ENCODE assay signal across 19 cellular contexts in genomic region chr1:26322042-26322331, GRCh38. TPM values are rescaled to one million over a fixed set of nuclear protein-coding genes. Genes with fewer than 3 reads are reported as not detected.
DNase-seq lines count a peak whose midpoint lies in the region; ATAC-seq lines count a peak whose summit lies in the region.
"Had no signal": no experiment of that assay in that cellular context is flagged by ENCODE, and none has a peak within 500 bp of the region (broad histone marks: within the 10 kb centered on the region; RNA-seq: fewer than 3 reads in every experiment).

No MANE protein-coding gene starts in this region.

- H3K4me3 Mint-ChIP-seq in activated CD4-positive, alpha-beta T cell treated with anti-CD3 and anti-CD28 coated beads for 36 hours, result no peak overlapping the region
- H3K4me3 Mint-ChIP-seq in activated CD8-positive, alpha-beta T cell treated with anti-CD3 and anti-CD28 coated beads, Interleukin-2, amount 10 ng/mL, durations not matched to agents 7 days and 5 days, result no peak overlapping the region

- H3K79me1 ChIP-seq in neuronal stem cell (ENCODE audit: low read depth, low read length), result no peaks in the 10 kb centered on the region

- no CpG with 5 or more reads among the region's 10 CpGs for WGBS in neuronal stem cell (ENCODE audit: extremely low coverage in 2 of 2, insufficient read length in 2 of 2, insufficient replicate concordance in 1 of 2), 2 donors

- H2AFZ ChIP-seq in neuronal stem cell (ENCODE audit: low read length), result peak overlapping the region; percentile 65

- no peaks in the 10 kb centered on the region for H3K9me3 Mint-ChIP-seq in activated CD4-positive, alpha-beta T cell treated with anti-CD3 and anti-CD28 coated beads for 36 hours (ENCODE audit: low read depth)
- no peaks in the 10 kb centered on the region for H3K9me3 Mint-ChIP-seq in activated CD8-positive, alpha-beta T cell treated with anti-CD3 and anti-CD28 coated beads, Interleukin-2, amount 10 ng/mL, durations not matched to agents 7 days and 5 days (ENCODE audit: insufficient read depth)

- H4K91ac ChIP-seq in neuronal stem cell (ENCODE audit: low read depth, low read length, poor library complexity), result no peak overlapping the region

- no peak overlapping the region for H2BK15ac ChIP-seq in neuronal stem cell (ENCODE audit: low read length)

- peak overlapping the region; percentile 39 for H2AK5ac ChIP-seq in neuronal stem cell (ENCODE audit: low read depth, low read length)

- peak overlapping the region; percentile 96 for H3K27ac Mint-ChIP-seq in activated CD4-positive, alpha-beta T cell treated with anti-CD3 and anti-CD28 coated beads for 36 hours
- H3K27ac Mint-ChIP-seq in activated CD8-positive, alpha-beta T cell treated with anti-CD3 and anti-CD28 coated beads, Interleukin-2, amount 10 ng/mL, durations not matched to agents 7 days and 5 days, result peak overlapping the region; percentile 48

- no peak overlapping the region for H4K8ac ChIP-seq in neuronal stem cell (ENCODE audit: low read depth, low read length)

- H3K9me3 ChIP-seq in neuronal stem cell (replicated peaks in 1 of 2; ENCODE audit: control insufficient read depth in 2 of 2, insufficient read depth in 1 of 2, low read depth in 1 of 2, low read length in 2 of 2), result no peaks in the 10 kb centered on the region
- H3K9me3 ChIP-seq: pancreas, SJCRH30, upper lobe of left lung had no signal

- peaks cover 20% of the 10 kb centered on the region for H3K36me3 ChIP-seq in H7 (replicated peaks; ENCODE audit: control insufficient read depth, insufficient read depth, low read length)
- peaks cover 0 to 16% of the 10 kb centered on the region in 2 donors for H3K36me3 ChIP-seq in neuronal stem cell (replicated peaks in 1 of 2; ENCODE audit: control insufficient read depth in 2 of 2, insufficient read depth in 2 of 2, low read length in 2 of 2)
- H3K36me3 ChIP-seq: pancreas, SJCRH30, upper lobe of left lung had no signal

- H3K14ac ChIP-seq in neuronal stem cell (ENCODE audit: low read length), result no peak overlapping the region

- intact Hi-C loops in activated CD4-positive, alpha-beta T cell treated with anti-CD3 and anti-CD28 coated beads for 36 hours (cut with DNase I, micrococcal nuclease), result loop anchor here in 1 of 2 experiments (5.0 kb wide), 1 partner anchor 70 kb away; no protein-coding TSS in a partner anchor

- DNase-seq in activated CD4-positive, alpha-beta T cell treated with anti-CD3 and anti-CD28 coated beads for 36 hours, result no peak
- DNase-seq in activated CD4-positive, alpha-beta T cell treated with anti-CD3 and anti-CD28 coated beads, Interleukin-2, amount 50 U/mL, for 48 hours, result no peak
- DNase-seq in H7 (peak; percentile 61), neuronal stem cell (ENCODE audit: low spot score) (no peak), NCI-H345 treated with DMSO at 0.1 percent for 48 hours (lab: John Stamatoyannopoulos, UW; ENCODE audit: unreplicated experiment) (no peak), 8988T (no peak)
- no peak for DNase-seq in activated CD8-positive, alpha-beta T cell treated with anti-CD3 and anti-CD28 coated beads, Interleukin-2, amount 10 ng/mL, durations not matched to agents 7 days and 5 days
- DNase-seq: NCI-H187 treated with DMSO at 0.1 percent for 48 hours had no signal

- H2BK5ac ChIP-seq in neuronal stem cell (ENCODE audit: low read length), result no peak overlapping the region

- POLR2A ChIA-PET in activated CD4-positive, alpha-beta T cell treated with anti-CD3 and anti-CD28 coated beads for 36 hours (lab: Charles Lee), result interaction anchor here (1.0 to 1.3 kb wide), 2 partner anchors 37 to 39 kb away, joined by 3 to 8 read pairs; no protein-coding TSS in a partner anchor
- POLR2A ChIA-PET in activated CD8-positive, alpha-beta T cell treated with anti-CD3 and anti-CD28 coated beads, Interleukin-2, amount 10 ng/mL, durations not matched to agents 7 days and 5 days (lab: Charles Lee), result interaction anchor here (0.7 to 10.8 kb wide), 4 partner anchors 14 to 53 kb away, joined by 3 to 409 read pairs (median 3); partner anchors contain the start of gene SH3BGRL3

- H2BK12ac ChIP-seq in neuronal stem cell (ENCODE audit: low read length), result peak overlapping the region; percentile 80

- H3K18ac ChIP-seq in neuronal stem cell (ENCODE audit: low read length), result peak overlapping the region; percentile 42

- H3K9ac ChIP-seq in neuronal stem cell (ENCODE audit: low read depth, low read length, poor library complexity), result no peak overlapping the region

- no peak overlapping the region for H3K4ac ChIP-seq in neuronal stem cell (ENCODE audit: low read length)

- no peak overlapping the region for H3K4me3 ChIP-seq in H7 (ENCODE audit: insufficient read depth, low read depth, low read length)
- no peak overlapping the region for H3K4me3 ChIP-seq in neuronal stem cell (ENCODE audit: low read length in 2 of 2)
- H3K4me3 ChIP-seq: pancreas, SJCRH30, upper lobe of left lung had no signal

- no peaks in the 10 kb centered on the region for H3K27me3 Mint-ChIP-seq in activated CD4-positive, alpha-beta T cell treated with anti-CD3 and anti-CD28 coated beads for 36 hours
- H3K27me3 Mint-ChIP-seq in activated CD8-positive, alpha-beta T cell treated with anti-CD3 and anti-CD28 coated beads, Interleukin-2, amount 10 ng/mL, durations not matched to agents 7 days and 5 days (ENCODE audit: low read depth), result no peaks in the 10 kb centered on the region

- no peak overlapping the region for H3K4me2 ChIP-seq in neuronal stem cell (ENCODE audit: insufficient read depth, low read length, poor library complexity, severe bottlenecking)

- no peak overlapping the region for H3K27ac ChIP-seq in neuronal stem cell (replicated peaks; ENCODE audit: low read length)
- H3K27ac ChIP-seq: 22Rv1, pancreas, SJCRH30 had no signal

- H3K4me1 ChIP-seq in neuronal stem cell (ENCODE audit: control insufficient read depth in 2 of 2, insufficient read depth in 1 of 2, low read depth in 1 of 2, low read length in 2 of 2), result peaks cover 5 to 9% of the 10 kb centered on the region in 2 donors
- H3K4me1 ChIP-seq: pancreas, SJCRH30 had no signal

- H3K23ac ChIP-seq in neuronal stem cell (ENCODE audit: low read depth, low read length, poor library complexity), result peak overlapping the region; percentile 51

- ATAC-seq in activated CD4-positive, alpha-beta T cell treated with anti-CD3 and anti-CD28 coated beads for 36 hours, result no peak
- no peak for ATAC-seq in activated CD8-positive, alpha-beta T cell treated with anti-CD3 and anti-CD28 coated beads, Interleukin-2, amount 10 ng/mL, durations not matched to agents 7 days and 5 days
- no peak for ATAC-seq in HG02852 (IDR thresholded peaks at IDR 0.05; ENCODE audit: unreplicated experiment)

- CTCF ChIA-PET in activated CD4-positive, alpha-beta T cell treated with anti-CD3 and anti-CD28 coated beads for 36 hours (lab: Charles Lee), result interaction anchor here (0.6 to 12.7 kb wide), 26 partner anchors 12 to 504 kb away, joined by 3 to 399 read pairs (median 4); partner anchors contain the start of genes CATSPER4, CEP85, SH3BGRL3 and UBXN11
- CTCF ChIA-PET in activated CD8-positive, alpha-beta T cell treated with anti-CD3 and anti-CD28 coated beads, Interleukin-2, amount 10 ng/mL, durations not matched to agents 7 days and 5 days (lab: Charles Lee), result interaction anchor here (0.6 to 11.5 kb wide), 40 partner anchors 9 to 199 kb away, joined by 3 to 591 read pairs (median 4); partner anchors contain the start of genes CEP85, SH3BGRL3, UBXN11 and ZNF593

- H3K27me3 ChIP-seq in H7 (ENCODE audit: control insufficient read depth, insufficient read depth, low read length) (no peaks in the 10 kb centered on the region), neuronal stem cell (ENCODE audit: control insufficient read depth in 3 of 3, insufficient read depth in 3 of 3, low read depth in 1 of 3, low read length in 3 of 3) (no peaks in the 10 kb centered on the region)
- H3K27me3 ChIP-seq: pancreas, upper lobe of left lung had no signal

- peaks cover 31% of the 10 kb centered on the region for H3K36me3 Mint-ChIP-seq in activated CD4-positive, alpha-beta T cell treated with anti-CD3 and anti-CD28 coated beads for 36 hours (ENCODE audit: low read depth)
- peaks cover 78% of the 10 kb centered on the region for H3K36me3 Mint-ChIP-seq in activated CD8-positive, alpha-beta T cell treated with anti-CD3 and anti-CD28 coated beads, Interleukin-2, amount 10 ng/mL, durations not matched to agents 7 days and 5 days (ENCODE audit: low read depth)

- H3K4me1 Mint-ChIP-seq in activated CD4-positive, alpha-beta T cell treated with anti-CD3 and anti-CD28 coated beads for 36 hours, result peaks cover 45% of the 10 kb centered on the region
- peaks cover 44% of the 10 kb centered on the region for H3K4me1 Mint-ChIP-seq in activated CD8-positive, alpha-beta T cell treated with anti-CD3 and anti-CD28 coated beads, Interleukin-2, amount 10 ng/mL, durations not matched to agents 7 days and 5 days (ENCODE audit: low read depth)

- no peak overlapping the region for H2BK120ac ChIP-seq in neuronal stem cell (ENCODE audit: low read depth, low read length)

RNA-seq across cellular contexts. Expression of gene CD52, which starts 4.2 kb away (rescaled TPM):
- 100 to 1,000 TPM; 216 to 217 TPM for total RNA-seq in activated CD4-positive, alpha-beta T cell treated with anti-CD3 and anti-CD28 coated beads for 36 hours
- total RNA-seq in H7 (2014; rRNA removed; shearing (Covaris generic)), result 5.1 and 8.3 TPM in 2 replicates
- 1,000 to 10,000 TPM; 1,112 to 1,180 TPM for total RNA-seq in activated CD8-positive, alpha-beta T cell treated with anti-CD3 and anti-CD28 coated beads, Interleukin-2, amount 10 ng/mL, durations not matched to agents 7 days and 5 days
- polyA plus RNA-seq in neuronal stem cell (2013, experiment 1 of 2), result 2.2 TPM
- polyA plus RNA-seq in neuronal stem cell (2013, experiment 2 of 2), result 1.7 TPM
- total RNA-seq: dermis blood vessel endothelial cell, endothelial cell of umbilical vein, mammary epithelial cell, myocyte, SJCRH30 had no signal
- polyA plus RNA-seq: endothelial cell of umbilical vein had no signal

RNA-seq across cellular contexts. Expression of gene UBXN11, which starts 15.6 kb away (rescaled TPM):
- 10 to 100 TPM; 19.4 to 22.2 TPM for total RNA-seq in activated CD4-positive, alpha-beta T cell treated with anti-CD3 and anti-CD28 coated beads for 36 hours
- total RNA-seq in H7 (2014; rRNA removed; shearing (Covaris generic)), result 13.4 and 14.6 TPM in 2 replicates
- total RNA-seq in activated CD8-positive, alpha-beta T cell treated with anti-CD3 and anti-CD28 coated beads, Interleukin-2, amount 10 ng/mL, durations not matched to agents 7 days and 5 days, result 10 to 100 TPM; 34.4 to 40.9 TPM
- polyA plus RNA-seq in neuronal stem cell (2013, experiment 1 of 2), result 14.9 TPM
- 13.6 TPM for polyA plus RNA-seq in neuronal stem cell (2013, experiment 2 of 2)

RNA-seq across cellular contexts. Expression of gene CRYBG2, which starts 31.9 kb away (rescaled TPM):
- total RNA-seq in activated CD4-positive, alpha-beta T cell treated with anti-CD3 and anti-CD28 coated beads for 36 hours, result 1 to 10 TPM; 1.5 to 1.6 TPM
- 7.9 and 8.7 TPM in 2 replicates for total RNA-seq in H7 (2014; rRNA removed; shearing (Covaris generic))
- 1 to 10 TPM; 7.6 to 8.7 TPM for total RNA-seq in activated CD8-positive, alpha-beta T cell treated with anti-CD3 and anti-CD28 coated beads, Interleukin-2, amount 10 ng/mL, durations not matched to agents 7 days and 5 days
- polyA plus RNA-seq in neuronal stem cell (2013, experiment 1 of 2), result 7.8 TPM
- 9.1 TPM for polyA plus RNA-seq in neuronal stem cell (2013, experiment 2 of 2)
- total RNA-seq: cardiac septum, dermis blood vessel endothelial cell, endothelial cell of umbilical vein, myocyte, SJCRH30 had no signal
- polyA plus RNA-seq: endothelial cell of umbilical vein had no signal

RNA-seq across cellular contexts. Expression of gene SH3BGRL3, which starts 42.1 kb away (rescaled TPM):
- 100 to 1,000 TPM; 267 to 381 TPM for total RNA-seq in activated CD4-positive, alpha-beta T cell treated with anti-CD3 and anti-CD28 coated beads for 36 hours
- total RNA-seq in H7 (2014; rRNA removed; shearing (Covaris generic)), result 40.8 and 56.7 TPM in 2 replicates
- 100 to 1,000 TPM; 795 to 814 TPM for total RNA-seq in activated CD8-positive, alpha-beta T cell treated with anti-CD3 and anti-CD28 coated beads, Interleukin-2, amount 10 ng/mL, durations not matched to agents 7 days and 5 days
- polyA plus RNA-seq in neuronal stem cell (2013, experiment 1 of 2), result 112 TPM
- 106 TPM for polyA plus RNA-seq in neuronal stem cell (2013, experiment 2 of 2)

RNA-seq across cellular contexts. Expression of gene ZNF683, which starts 50.6 kb away (rescaled TPM):
- not detected for total RNA-seq in activated CD4-positive, alpha-beta T cell treated with anti-CD3 and anti-CD28 coated beads for 36 hours
- total RNA-seq in H7 (2014; rRNA removed; shearing (Covaris generic)), result not detected in 2 replicates
- 10 to 100 TPM; 24.0 to 26.6 TPM for total RNA-seq in activated CD8-positive, alpha-beta T cell treated with anti-CD3 and anti-CD28 coated beads, Interleukin-2, amount 10 ng/mL, durations not matched to agents 7 days and 5 days
- not detected for polyA plus RNA-seq in neuronal stem cell (2013, experiment 1 of 2)
- polyA plus RNA-seq in neuronal stem cell (2013, experiment 2 of 2), result not detected
- total RNA-seq: cardiac septum, dermis blood vessel endothelial cell, endothelial cell of umbilical vein, HT-29, mammary epithelial cell, myocyte, SJCRH30 had no signal
- polyA plus RNA-seq: endothelial cell of umbilical vein, mammary epithelial cell had no signal

Comparison
In these comparisons a context has a peak if more than half of its experiments do, and no peak if none do; other contexts are left out.
1. RNA of gene CD52, which starts 4.2 kb away (total RNA-seq): 1,112 to 1,180 TPM in activated CD8-positive, alpha-beta T cell treated with anti-CD3 and anti-CD28 coated beads, Interleukin-2, amount 10 ng/mL, durations not matched to agents 7 days and 5 days and 216 to 217 TPM in activated CD4-positive, alpha-beta T cell treated with anti-CD3 and anti-CD28 coated beads for 36 hours; 5.1 to 8.3 TPM in H7; every median in the first group is over 10 times any median in the second.